12 cellular contexts compared by ENCODE assay signal in the genomic region with DNA sequence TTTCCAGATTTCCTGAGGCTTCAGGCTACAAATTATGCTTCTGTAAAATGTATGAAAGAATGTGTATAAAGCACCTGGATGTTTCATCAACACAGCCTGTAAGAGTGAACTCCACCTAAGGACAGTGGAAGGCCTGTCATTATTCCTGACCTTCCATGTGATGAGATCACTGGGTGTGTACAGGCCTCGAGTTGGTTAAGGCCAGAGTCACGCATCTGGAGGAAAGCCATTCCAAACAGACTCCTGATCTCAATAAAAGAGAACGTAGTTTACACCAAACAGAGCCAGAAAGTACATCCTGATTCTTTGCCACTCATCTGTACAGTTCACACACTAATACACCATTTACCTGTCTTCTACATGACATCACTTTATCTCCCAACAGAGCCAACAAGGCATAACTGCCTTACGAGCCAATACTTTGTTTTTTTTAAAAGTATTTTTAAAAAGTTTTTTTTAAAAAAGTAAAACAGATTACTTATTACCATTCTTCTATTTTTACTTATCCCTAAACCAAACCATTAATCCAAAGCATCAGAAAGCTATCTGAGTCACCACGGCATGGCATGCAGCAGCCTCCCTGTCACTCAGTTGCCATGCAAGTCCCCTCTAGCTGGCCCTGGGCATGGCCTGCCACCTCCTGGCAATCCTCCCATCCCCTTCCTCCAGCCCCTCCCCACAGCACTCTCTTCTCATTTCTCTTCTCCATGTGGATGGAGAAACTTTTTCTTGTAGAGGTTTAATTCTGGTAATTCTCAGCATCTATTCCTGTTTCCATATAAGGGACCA.
DNase-seq lines count a peak whose midpoint lies in the region; TF ChIP-seq lines count a peak whose summit lies in the region.
"Had no signal": no experiment of that assay in that cellular context is flagged by ENCODE, and none has a peak within 500 bp of the region (broad histone marks: within the 10 kb centered on the region; RNA-seq: fewer than 3 reads in every experiment).

No MANE protein-coding gene starts in this region.

- peaks cover 9% of the 10 kb centered on the region for H3K36me3 Mint-ChIP-seq in neural crest cell (ENCODE audit: low read depth)

- H3K9me3 ChIP-seq in SK-N-SH, result no peaks in the 10 kb centered on the region

- DNase-seq in BJ (ENCODE audit: low read depth) (peak; percentile 81), SK-N-SH (no peak), fibroblast of gingiva (ENCODE audit: low read depth) (peak; percentile 66), neural crest cell (ENCODE audit: low read depth, low spot score) (no peak), DMS 273 (lab: John Stamatoyannopoulos, UW; ENCODE audit: unreplicated experiment) (no peak), NCI-H1930 (lab: John Stamatoyannopoulos, UW) (no peak), dorsolateral prefrontal cortex (no peak), UCSD-AML1 (lab: John Stamatoyannopoulos, UW; ENCODE audit: unreplicated experiment) (no peak)
- DNase-seq: activated T-cell treated with anti-CD3 and anti-CD28 coated beads, Interleukin-2, amount 50 U/mL, for 1 hour; naive B cell; NCI-H446 treated with DMSO at 0.1 percent for 48 hours; T-helper 1 cell had no signal

- H3K27me3 ChIP-seq in BJ (ENCODE audit: control insufficient read depth, insufficient read depth, low read length), result no peaks in the 10 kb centered on the region
- no peaks in the 10 kb centered on the region for H3K27me3 ChIP-seq in SK-N-SH (ENCODE audit: insufficient read depth)
- H3K27me3 ChIP-seq in dorsolateral prefrontal cortex, result no peaks in the 10 kb centered on the region

- H3K4me1 ChIP-seq in SK-N-SH (ENCODE audit: control insufficient read depth in 1 of 2, insufficient read depth in 2 of 2, low read depth in 1 of 2, low read length in 1 of 2), result peaks cover 18 to 36% of the 10 kb centered on the region in 2 experiments

- no peak for TF ChIP-seq RAD21 in SK-N-SH (IDR thresholded peaks at IDR 0.05; ENCODE audit: low read length)

- H3K9ac ChIP-seq in SK-N-SH, result no peak overlapping the region

- no peak overlapping the region for H2AFZ ChIP-seq in SK-N-SH (ENCODE audit: low read depth)

- peaks cover 5% of the 10 kb centered on the region; the same call in 1 of the 2 replicates for H4K20me1 ChIP-seq in SK-N-SH (ENCODE audit: insufficient read depth)

- intact Hi-C loops in dorsolateral prefrontal cortex (cut with DNase I), result loop anchor here in 1 of 2 donors (10.0 kb wide), 1 partner anchor 669 kb away; no protein-coding TSS in a partner anchor

- H3K4me3 Mint-ChIP-seq in neural crest cell, result no peak overlapping the region
- H3K4me3 Mint-ChIP-seq: naive B cell had no signal

- H3K79me2 ChIP-seq in SK-N-SH (ENCODE audit: insufficient read depth), result no peaks in the 10 kb centered on the region

- no peaks in the 10 kb centered on the region for H3K9me2 ChIP-seq in SK-N-SH

- H3K27ac ChIP-seq in SK-N-SH (ENCODE audit: low read depth in 2 of 2, low read length in 1 of 2) (peak overlapping the region in 1 of 2 experiments; percentile 61; a peak in 3 of 4 replicates), dorsolateral prefrontal cortex (peak overlapping the region in 17 of 59 donors; percentile 4 to 65 (median 29))

- H3K27me3 Mint-ChIP-seq in neural crest cell (ENCODE audit: low read depth), result no peaks in the 10 kb centered on the region
- H3K27me3 Mint-ChIP-seq: naive B cell had no signal

- CTCF ChIA-PET in BJ (lab: Yijun Ruan, JAX), result interaction anchor here (1.0 to 3.8 kb wide), 3 partner anchors 7 to 17 kb away, joined by 3 to 20 read pairs (median 5); no protein-coding TSS in a partner anchor
- CTCF ChIA-PET in SK-N-SH (lab: Yijun Ruan, JAX), result interaction anchor here (1.0 to 16.6 kb wide), 5 partner anchors 8 to 354 kb away, joined by 3 to 272 read pairs (median 5); no protein-coding TSS in a partner anchor

- TF ChIP-seq EP300 in SK-N-SH (IDR thresholded peaks at IDR 0.05; ENCODE audit: borderline replicate concordance in 1 of 2, low read depth in 1 of 2, low read length in 1 of 2), result no peak

- H3K9me3 Mint-ChIP-seq in neural crest cell, result no peaks in the 10 kb centered on the region
- H3K9me3 Mint-ChIP-seq: naive B cell had no signal

- H3K36me3 ChIP-seq in BJ (ENCODE audit: control insufficient read depth, insufficient read depth, low read length), result peaks cover 16% of the 10 kb centered on the region
- H3K36me3 ChIP-seq in SK-N-SH (replicated peaks in 1 of 2; ENCODE audit: control insufficient read depth in 1 of 2, insufficient read depth in 2 of 2, low read length in 1 of 2), result peaks cover 26 to 68% of the 10 kb centered on the region in 2 experiments

- peaks cover 37% of the 10 kb centered on the region for H3F3A ChIP-seq in SK-N-SH (replicated peaks; ENCODE audit: insufficient read depth)

- TF ChIP-seq CTCF in BJ (IDR thresholded peaks at IDR 0.05; ENCODE audit: insufficient read depth, low read depth, low read length) (no peak), SK-N-SH (IDR thresholded peaks at IDR 0.05) (no peak), neural crest cell (conservative IDR thresholded peaks at IDR 0.05) (no peak), dorsolateral prefrontal cortex (IDR thresholded peaks at IDR 0.05 in 54 of 56, conservative IDR thresholded peaks at IDR 0.05 in 2 of 56; ENCODE audit: low read depth in 1 of 56, partially characterized antibody in 56 of 56) (no peak)

- H3K4me3 ChIP-seq in BJ (ENCODE audit: low read depth, low read length) (no peak overlapping the region), SK-N-SH (ENCODE audit: low read depth in 2 of 2, low read length in 1 of 2) (no peak overlapping the region), dorsolateral prefrontal cortex (no peak overlapping the region)

- H3K4me1 Mint-ChIP-seq in neural crest cell, result no peaks in the 10 kb centered on the region
- H3K4me1 Mint-ChIP-seq: naive B cell had no signal

- no peak overlapping the region for H3K4me2 ChIP-seq in SK-N-SH

- POLR2A ChIA-PET in BJ (lab: Charles Lee) (no interaction called here), SK-N-SH (lab: Yijun Ruan, JAX) (interaction anchor here (0.5 to 0.9 kb wide), 2 partner anchors 21 to 168 kb away, joined by 3 read pairs; no protein-coding TSS in a partner anchor)

- 79% methylated on average over 5 of the region's 5 CpGs for WGBS in SK-N-SH (ENCODE audit: low lambda C conversion rate)

- peak overlapping the region; percentile 39 for H3K27ac Mint-ChIP-seq in neural crest cell (ENCODE audit: unreplicated experiment)

TF ChIP-seq in SK-N-SH, 30 proteins besides CTCF, POLR2A, EP300 and RAD21:
- TF ChIP-seq, protein P1, sequence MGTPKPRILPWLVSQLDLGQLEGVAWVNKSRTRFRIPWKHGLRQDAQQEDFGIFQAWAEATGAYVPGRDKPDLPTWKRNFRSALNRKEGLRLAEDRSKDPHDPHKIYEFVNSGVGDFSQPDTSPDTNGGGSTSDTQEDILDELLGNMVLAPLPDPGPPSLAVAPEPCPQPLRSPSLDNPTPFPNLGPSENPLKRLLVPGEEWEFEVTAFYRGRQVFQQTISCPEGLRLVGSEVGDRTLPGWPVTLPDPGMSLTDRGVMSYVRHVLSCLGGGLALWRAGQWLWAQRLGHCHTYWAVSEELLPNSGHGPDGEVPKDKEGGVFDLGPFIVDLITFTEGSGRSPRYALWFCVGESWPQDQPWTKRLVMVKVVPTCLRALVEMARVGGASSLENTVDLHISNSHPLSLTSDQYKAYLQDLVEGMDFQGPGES (IDR thresholded peaks at IDR 0.05; ENCODE audit: low read depth, low read length), result no peak
- 0 out of 2 replicates have a peak, but pooled peaks have one; percentile 12 for TF ChIP-seq FOSL2 (IDR thresholded peaks at IDR 0.05; ENCODE audit: borderline replicate concordance, low read depth)
- TF ChIP-seq, protein P2, sequence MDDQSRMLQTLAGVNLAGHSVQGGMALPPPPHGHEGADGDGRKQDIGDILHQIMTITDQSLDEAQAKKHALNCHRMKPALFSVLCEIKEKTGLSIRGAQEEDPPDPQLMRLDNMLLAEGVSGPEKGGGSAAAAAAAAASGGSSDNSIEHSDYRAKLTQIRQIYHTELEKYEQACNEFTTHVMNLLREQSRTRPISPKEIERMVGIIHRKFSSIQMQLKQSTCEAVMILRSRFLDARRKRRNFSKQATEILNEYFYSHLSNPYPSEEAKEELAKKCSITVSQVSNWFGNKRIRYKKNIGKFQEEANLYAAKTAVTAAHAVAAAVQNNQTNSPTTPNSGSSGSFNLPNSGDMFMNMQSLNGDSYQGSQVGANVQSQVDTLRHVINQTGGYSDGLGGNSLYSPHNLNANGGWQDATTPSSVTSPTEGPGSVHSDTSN (IDR thresholded peaks at IDR 0.05), result peak; percentile 62

Comparison
In these comparisons a context has a peak if more than half of its experiments do, and no peak if none do; other contexts are left out.
1. DNase-seq: peak in BJ (single experiment) and fibroblast of gingiva (single experiment); none in SK-N-SH (single experiment), neural crest cell (single experiment), DMS 273 (single experiment), NCI-H1930 (0 of 2), dorsolateral prefrontal cortex (0 of 10) and UCSD-AML1 (single experiment).